In genomic region chr3:22887664-22888291, GRCh38 we compare ENCODE assay signal across 8 cellular contexts.
DNase-seq lines count a peak whose midpoint lies in the region; ATAC-seq and TF ChIP-seq lines count a peak whose summit lies in the region.

No MANE protein-coding gene starts in this region.

- no peaks in the 10 kb centered on the region for H3K36me3 ChIP-seq in hepatocyte (replicated peaks; ENCODE audit: insufficient read depth, low read depth)

- TF ChIP-seq CTCF in hepatocyte (IDR thresholded peaks at IDR 0.05; ENCODE audit: poor library complexity) = peak; percentile 83

- no peaks in the 10 kb centered on the region for H3K79me2 ChIP-seq in hepatocyte

- 19% methylated on average over 2 of the region's 2 CpGs for WGBS in hepatocyte (ENCODE audit: low lambda C conversion rate, missing lambda C conversion rate)

- H3K4me3 ChIP-seq in hepatocyte = no peak overlapping the region

- H3K9me2 ChIP-seq in hepatocyte (replicated peaks; ENCODE audit: insufficient read depth) = no peaks in the 10 kb centered on the region

- H3K4me1 ChIP-seq in hepatocyte (ENCODE audit: insufficient read depth) = no peaks in the 10 kb centered on the region

- no peaks in the 10 kb centered on the region for H3K9me3 ChIP-seq in hepatocyte (ENCODE audit: low read depth)

- no peak overlapping the region for H3K4me2 ChIP-seq in hepatocyte

- ATAC-seq in HG02759 (IDR thresholded peaks at IDR 0.05; ENCODE audit: unreplicated experiment) = peak; percentile 42
- no peak for ATAC-seq in GM19397 (IDR thresholded peaks at IDR 0.05; ENCODE audit: unreplicated experiment)

- peak; percentile 17 for DNase-seq in GM03348 (ENCODE audit: low spot score)
- DNase-seq in SK-MEL-5 (ENCODE audit: low read depth, low spot score) = peak; percentile 65
- peak; percentile 65 for DNase-seq in hepatocyte (ENCODE audit: low spot score)
- no peak for DNase-seq in activated CD8-positive, alpha-beta memory T cell treated with anti-CD3 and anti-CD28 coated beads, Interleukin-2, amount 50 U/mL, for 4 hours
- no peak for DNase-seq in GOT3 (lab: John Stamatoyannopoulos, UW)
- DNase-seq in activated naive CD4-positive, alpha-beta T cell (lab: John Stamatoyannopoulos, UW) = no peak

- no peaks in the 10 kb centered on the region for H4K20me1 ChIP-seq in hepatocyte (ENCODE audit: insufficient read depth, poor library complexity, severe bottlenecking)

- no peak overlapping the region for H2AFZ ChIP-seq in hepatocyte

- in situ Hi-C loops in SK-MEL-5 (cut with HindIII; ENCODE audit: low pct_unique_long_range_greater_than_20kb, low sequenced_read_pairs) = no loop called here

- H3K27ac ChIP-seq in hepatocyte = no peak overlapping the region

- no peaks in the 10 kb centered on the region for H3K27me3 ChIP-seq in hepatocyte

Comparison
In these comparisons a context has a peak if more than half of its experiments do, and no peak if none do; other contexts are left out.
1. DNase-seq: peak in GM03348 (single experiment), SK-MEL-5 (single experiment) and hepatocyte (single experiment); none in activated CD8-positive, alpha-beta memory T cell treated with anti-CD3 and anti-CD28 coated beads, Interleukin-2, amount 50 U/mL, for 4 hours (single experiment), GOT3 (single experiment) and activated naive CD4-positive, alpha-beta T cell (0 of 4).